Comparison of ENCODE assay signal across 11 cellular contexts in genomic region chr17:37605813-37606505, GRCh38. TPM values are rescaled to one million over a fixed set of nuclear protein-coding genes. Genes with fewer than 3 reads are reported as not detected.
DNase-seq lines count a peak whose midpoint lies in the region; ATAC-seq, FAIRE-seq and TF ChIP-seq lines count a peak whose summit lies in the region.
"Had no signal": no experiment of that assay in that cellular context is flagged by ENCODE, and none has a peak within 500 bp of the region (broad histone marks: within the 10 kb centered on the region; RNA-seq: fewer than 3 reads in every experiment).

No MANE protein-coding gene starts in this region.

- in situ Hi-C loops in K562 (cut with MboI) = no loop called here
- in situ Hi-C loops in gastrocnemius medialis (cut with MboI; ENCODE audit: low sequenced_read_pairs in 4 of 4) = loop anchor here in 1 of 4 donors (25.0 kb wide), 1 partner anchor 1069 kb away; the partner anchor contains the start of genes GGNBP2, MYO19 and PIGW

- intact Hi-C loops in K562 (cut with micrococcal nuclease) = no loop called here
- intact Hi-C loops in gastrocnemius medialis (cut with DNase I; ENCODE audit: low total_unique reads) = no loop called here
- intact Hi-C loops in sciatic nerve (cut with DNase I) = no loop called here

- no peak for TF ChIP-seq POLR2A in Peyer's patch (IDR thresholded peaks at IDR 0.05)
- no peak for TF ChIP-seq POLR2A in K562 (conservative IDR thresholded peaks at IDR 0.05)
- TF ChIP-seq POLR2A in gastrocnemius medialis (IDR thresholded peaks at IDR 0.05) = no peak

- ATAC-seq in SK-N-SH treated with all-trans-retinoic acid at 6 μM for 48 hours (no peak), K562 (no peak), gastrocnemius medialis (no peak), sciatic nerve (no peak), GM18861 (IDR thresholded peaks at IDR 0.05; ENCODE audit: unreplicated experiment) (no peak)
- ATAC-seq in stimulated activated effector memory CD8-positive, alpha-beta T cell treated with anti-CD3 and anti-CD28 coated beads, Interleukin-12 subunit alpha, Interleukin-12 subunit beta, amount 100 ng/mL, for 72 hours = peak; percentile 46

- H3K9ac ChIP-seq in SK-N-SH (no peak overlapping the region), K562 (ENCODE audit: insufficient read depth in 1 of 2, low read depth in 2 of 2, low read length in 2 of 2) (no peak overlapping the region)

- no peaks in the 10 kb centered on the region for H3K9me2 ChIP-seq in SK-N-SH

- peak overlapping the region; percentile 91 for H3K27ac Mint-ChIP-seq in stimulated activated effector memory CD8-positive, alpha-beta T cell treated with anti-CD3 and anti-CD28 coated beads, Interleukin-12 subunit alpha, Interleukin-12 subunit beta, amount 100 ng/mL, for 72 hours
- H3K27ac Mint-ChIP-seq: endodermal cell had no signal

- peaks cover 13% of the 10 kb centered on the region for H3K36me3 Mint-ChIP-seq in stimulated activated effector memory CD8-positive, alpha-beta T cell treated with anti-CD3 and anti-CD28 coated beads, Interleukin-12 subunit alpha, Interleukin-12 subunit beta, amount 100 ng/mL, for 72 hours

- H3K27me3 ChIP-seq in SK-N-SH (ENCODE audit: insufficient read depth) (no peaks in the 10 kb centered on the region), Peyer's patch (no peaks in the 10 kb centered on the region), K562 (ENCODE audit: control insufficient read depth in 2 of 2, insufficient read depth in 2 of 2, low read length in 2 of 2) (no peaks in the 10 kb centered on the region), gastrocnemius medialis (no peaks in the 10 kb centered on the region)

- H3K4me3 ChIP-seq in SK-N-SH (ENCODE audit: low read depth in 2 of 2, low read length in 1 of 2) = no peak overlapping the region
- no peak overlapping the region for H3K4me3 ChIP-seq in Peyer's patch
- no peak overlapping the region for H3K4me3 ChIP-seq in K562
- H3K4me3 ChIP-seq in gastrocnemius medialis = no peak overlapping the region

- no TSS peak for BruUV-seq in K562 (replicated peaks; lab: Mats Ljungman, UMichigan)

- peaks cover 14% of the 10 kb centered on the region for H3F3A ChIP-seq in SK-N-SH (replicated peaks; ENCODE audit: insufficient read depth)

- H3K4me2 ChIP-seq in SK-N-SH (peak overlapping the region; percentile 17; the same call in 1 of the 2 replicates), K562 (ENCODE audit: insufficient read depth, low read length) (no peak overlapping the region; the same call in none of the 2 replicates)

- peaks cover 8 to 35% of the 10 kb centered on the region in 2 experiments for H3K36me3 ChIP-seq in SK-N-SH (replicated peaks in 1 of 2; ENCODE audit: control insufficient read depth in 1 of 2, insufficient read depth in 2 of 2, low read length in 1 of 2)
- H3K36me3 ChIP-seq in Peyer's patch = no peaks in the 10 kb centered on the region
- peaks cover 11% of the 10 kb centered on the region; the same call in 1 of the 3 replicates for H3K36me3 ChIP-seq in K562 (ENCODE audit: control insufficient read depth, insufficient read depth, low read length)
- no peaks in the 10 kb centered on the region for H3K36me3 ChIP-seq in gastrocnemius medialis

- 97% methylated on average over 7 of the region's 7 CpGs for WGBS in SK-N-SH (ENCODE audit: low lambda C conversion rate)
- 74% methylated on average over 7 of the region's 7 CpGs for WGBS in K562 (ENCODE audit: insufficient coverage, low coverage, missing lambda C conversion rate)

- H3K27ac ChIP-seq in SK-N-SH (ENCODE audit: low read depth in 2 of 2, low read length in 1 of 2) (no peak overlapping the region), Peyer's patch (peak overlapping the region; percentile 2 to 95 (median 44)), K562 (ENCODE audit: extremely low read depth, low read depth, low read length) (no peak overlapping the region), gastrocnemius medialis (no peak overlapping the region)

- no peak for TF ChIP-seq EP300 in SK-N-SH (IDR thresholded peaks at IDR 0.05; ENCODE audit: borderline replicate concordance in 1 of 2, low read depth in 1 of 2, low read length in 1 of 2)
- no peak for TF ChIP-seq EP300 in K562 (IDR thresholded peaks at IDR 0.05; ENCODE audit: low read length)

- POLR2A ChIA-PET in SK-N-SH (lab: Yijun Ruan, JAX) (no interaction called here), K562 (lab: Yijun Ruan, JAX) (interaction anchor here (0.6 to 2.1 kb wide), 3 partner anchors 10 to 26 kb away, joined by 3 to 6 read pairs (median 3); no protein-coding TSS in a partner anchor)

- H2AFZ ChIP-seq in SK-N-SH (ENCODE audit: low read depth) (no peak overlapping the region), K562 (ENCODE audit: low read depth, low read length) (no peak overlapping the region)

- TF ChIP-seq CTCF in SK-N-SH (IDR thresholded peaks at IDR 0.05) (no peak), Peyer's patch (IDR thresholded peaks at IDR 0.05) (no peak), K562 (IDR thresholded peaks at IDR 0.05 in 2 of 3, conservative IDR thresholded peaks at IDR 0.05 in 1 of 3; ENCODE audit: insufficient read depth in 2 of 3, low read depth in 1 of 3, low read length in 3 of 3) (no peak), gastrocnemius medialis (IDR thresholded peaks at IDR 0.05 in 4 of 5, conservative IDR thresholded peaks at IDR 0.05 in 1 of 5) (no peak)

- H3K9me3 ChIP-seq in SK-N-SH = no peaks in the 10 kb centered on the region
- no peaks in the 10 kb centered on the region for H3K9me3 ChIP-seq in Peyer's patch
- no peaks in the 10 kb centered on the region for H3K9me3 ChIP-seq in K562 (replicated peaks; ENCODE audit: control insufficient read depth, insufficient read depth, low read depth, low read length)
- H3K9me3 ChIP-seq in gastrocnemius medialis = no peaks in the 10 kb centered on the region

- H4K20me1 ChIP-seq in SK-N-SH (ENCODE audit: insufficient read depth) (no peaks in the 10 kb centered on the region), K562 (replicated peaks; ENCODE audit: control insufficient read depth, insufficient read depth, low read length) (no peaks in the 10 kb centered on the region)

- TF ChIP-seq RAD21 in SK-N-SH (IDR thresholded peaks at IDR 0.05; ENCODE audit: low read length) (no peak), K562 (CRISPR knock-in tag; conservative IDR thresholded peaks at IDR 0.05 in 1 of 2, IDR thresholded peaks at IDR 0.05 in 1 of 2) (no peak)

- peaks cover 0 to 10% of the 10 kb centered on the region in 2 experiments; a peak in 3 of 4 replicates for H3K4me1 ChIP-seq in SK-N-SH (ENCODE audit: control insufficient read depth in 1 of 2, insufficient read depth in 2 of 2, low read depth in 1 of 2, low read length in 1 of 2)
- H3K4me1 ChIP-seq in Peyer's patch = peaks cover 0 to 11% (median 5%) of the 10 kb centered on the region in 4 donors
- peaks cover 2 to 9% of the 10 kb centered on the region in 2 experiments; a peak in 3 of 5 replicates for H3K4me1 ChIP-seq in K562 (replicated peaks in 1 of 2; ENCODE audit: control insufficient read depth in 2 of 2, insufficient read depth in 2 of 2, low read length in 2 of 2)
- H3K4me1 ChIP-seq in gastrocnemius medialis = peaks cover 28 to 30% of the 10 kb centered on the region in 2 donors

- no peaks in the 10 kb centered on the region for H3K9me3 Mint-ChIP-seq in stimulated activated effector memory CD8-positive, alpha-beta T cell treated with anti-CD3 and anti-CD28 coated beads, Interleukin-12 subunit alpha, Interleukin-12 subunit beta, amount 100 ng/mL, for 72 hours

- H3K79me2 ChIP-seq in SK-N-SH (ENCODE audit: insufficient read depth) (peaks cover 81% of the 10 kb centered on the region), K562 (ENCODE audit: control insufficient read depth, insufficient read depth, low read length) (peaks cover 49% of the 10 kb centered on the region)

- DNase-seq in SK-N-SH = no peak
- DNase-seq in Peyer's patch = peak in 2 of 3 donors; percentile 68 to 74
- DNase-seq in K562 (ENCODE audit: extremely low read depth in 1 of 4, low spot score in 3 of 4) = no peak
- DNase-seq in stimulated activated effector memory CD8-positive, alpha-beta T cell treated with anti-CD3 and anti-CD28 coated beads, Interleukin-12 subunit alpha, Interleukin-12 subunit beta, amount 100 ng/mL, for 72 hours (ENCODE audit: low spot score in 2 of 2) = peak in 1 of 2 donors; percentile 59
- no peak for DNase-seq in gastrocnemius medialis
- DNase-seq in sciatic nerve (ENCODE audit: low spot score) = no peak
- DNase-seq: 8988T, endodermal cell, NCI-H1694 had no signal

- H3K4me1 Mint-ChIP-seq in stimulated activated effector memory CD8-positive, alpha-beta T cell treated with anti-CD3 and anti-CD28 coated beads, Interleukin-12 subunit alpha, Interleukin-12 subunit beta, amount 100 ng/mL, for 72 hours = peaks cover 57% of the 10 kb centered on the region
- H3K4me1 Mint-ChIP-seq: endodermal cell had no signal

- no peaks in the 10 kb centered on the region for H3K9me1 ChIP-seq in K562 (ENCODE audit: control insufficient read depth, insufficient read depth, low read length)

- CTCF ChIA-PET in SK-N-SH (lab: Yijun Ruan, JAX) = no interaction called here
- CTCF ChIA-PET in K562 (lab: Yijun Ruan, JAX; ENCODE audit: low intra/inter-chr PET ratio) = no interaction called here

- FAIRE-seq in K562 (lab: Jason Lieb, UNC) = no peak

- H3K4me3 Mint-ChIP-seq in stimulated activated effector memory CD8-positive, alpha-beta T cell treated with anti-CD3 and anti-CD28 coated beads, Interleukin-12 subunit alpha, Interleukin-12 subunit beta, amount 100 ng/mL, for 72 hours = peak overlapping the region; percentile 74
- H3K4me3 Mint-ChIP-seq: endodermal cell had no signal

RNA-seq across cellular contexts. Expression of gene SYNRG, which starts 3.3 kb away (rescaled TPM):
- 8.9 and 12.0 TPM in 2 replicates for polyA plus RNA-seq in SK-N-SH (2012; rRNA removed)
- polyA plus RNA-seq in SK-N-SH (2012; cell fraction: cytosol; rRNA removed) = 10.0 and 10.2 TPM in 2 replicates
- 15.1 and 22.2 TPM in 2 replicates for polyA plus RNA-seq in SK-N-SH (2012; cell fraction: nucleus; rRNA removed)
- total RNA-seq in Peyer's patch = 100 to 1,000 TPM in 1 of 4 donors, 10 to 100 TPM in 3; 42.5 to 102 (median 49.5) TPM
- total RNA-seq in K562 (2011; cell fraction: chromatin; rRNA removed; ENCODE audit: low replicate concordance) = 55.6 and 121 TPM in 2 replicates
- total RNA-seq in K562 (2011; cell fraction: nucleolus; rRNA removed) = 27.5 and 28.2 TPM in 2 replicates
- total RNA-seq in K562 (2011; cell fraction: nucleoplasm; rRNA removed) = 53.9 and 82.8 TPM in 2 replicates
- total RNA-seq in K562 (2014; rRNA removed) = 10.6 and 13.8 TPM in 2 replicates
- 15.1 and 16.9 TPM in 2 replicates for total RNA-seq in K562 (2014; rRNA removed; fragmentation: Illumina TruSeq; extraction: Trizol)
- total RNA-seq in K562 (2015; rRNA removed; fragmentation: Illumina TruSeq; extraction: Trizol) = 17.6 and 19.7 TPM in 2 replicates
- total RNA-seq in K562 (2021) = 27.8 and 28.2 TPM in 2 replicates
- polyA plus RNA-seq in K562 (2011; rRNA removed) = 11.7 and 18.4 TPM in 2 replicates
- 9.0 and 10.7 TPM in 2 replicates for polyA plus RNA-seq in K562 (2011; cell fraction: cytosol; rRNA removed)
- polyA plus RNA-seq in K562 (2011; cell fraction: nucleus; rRNA removed) = 17.1 and 23.3 TPM in 2 replicates
- 15.0 and 16.0 TPM in 2 replicates for polyA plus RNA-seq in K562 (2012)
- 21.8 and 23.4 TPM in 2 replicates for polyA plus RNA-seq in K562 (2014; fragmentation: Illumina TruSeq; extraction: Trizol)
- polyA plus RNA-seq in K562 (2014; fragmentation: Nextera tagmentation; extraction: Ambion mirVana) = 1 to 10 TPM; 2.9 to 4.9 TPM
- polyA plus RNA-seq in K562 (2014; rRNA removed) = 13.4 and 13.6 TPM in 2 replicates
- polyA minus RNA-seq in K562 (2011; rRNA and poly(A)+ RNA removed) = 25.8 and 38.7 TPM in 2 replicates
- polyA minus RNA-seq in K562 (2011; cell fraction: cytosol; rRNA and poly(A)+ RNA removed) = 13.6 and 29.6 TPM in 2 replicates
- polyA minus RNA-seq in K562 (2011; cell fraction: nucleus; rRNA and poly(A)+ RNA removed) = 19.2 and 20.6 TPM in 2 replicates
- total RNA-seq in gastrocnemius medialis = 10 to 100 TPM; 16.0 to 25.0 (median 21.9) TPM
- 49.6 TPM for total RNA-seq in sciatic nerve

RNA-seq across cellular contexts. Expression of gene DDX52, which starts 37.3 kb away (rescaled TPM):
- polyA plus RNA-seq in SK-N-SH (2012; rRNA removed) (7.3 and 9.5 TPM in 2 replicates), K562 (2011; rRNA removed) (11.6 and 22.0 TPM in 2 replicates), K562 (2014; fragmentation: Illumina TruSeq; extraction: Trizol) (38.3 and 50.1 TPM in 2 replicates), K562 (2014; fragmentation: Nextera tagmentation; extraction: Ambion mirVana) (10 to 100 TPM; 30.2 to 34.8 TPM), K562 (2014; rRNA removed) (20.8 and 24.2 TPM in 2 replicates)
- polyA plus RNA-seq in SK-N-SH (2012; cell fraction: cytosol; rRNA removed) = 7.8 and 9.5 TPM in 2 replicates
- polyA plus RNA-seq in SK-N-SH (2012; cell fraction: nucleus; rRNA removed) = 8.8 and 20.1 TPM in 2 replicates
- total RNA-seq in Peyer's patch (10 to 100 TPM; 30.2 to 54.6 (median 43.0) TPM), K562 (2014; rRNA removed) (19.1 and 22.1 TPM in 2 replicates), K562 (2014; rRNA removed; fragmentation: Illumina TruSeq; extraction: Trizol) (50.5 and 59.2 TPM in 2 replicates), K562 (2015; rRNA removed; fragmentation: Illumina TruSeq; extraction: Trizol) (33.3 and 39.5 TPM in 2 replicates), K562 (2021) (37.0 and 37.6 TPM in 2 replicates), gastrocnemius medialis (10 to 100 TPM; 13.1 to 16.9 (median 14.7) TPM), sciatic nerve (17.5 TPM)
- total RNA-seq in K562 (2011; cell fraction: chromatin; rRNA removed; ENCODE audit: low replicate concordance) = 43.4 and 169 TPM in 2 replicates
- 26.5 and 30.1 TPM in 2 replicates for total RNA-seq in K562 (2011; cell fraction: nucleolus; rRNA removed)
- total RNA-seq in K562 (2011; cell fraction: nucleoplasm; rRNA removed) = 63.9 and 100 TPM in 2 replicates
- 7.6 and 13.0 TPM in 2 replicates for polyA plus RNA-seq in K562 (2011; cell fraction: cytosol; rRNA removed)
- polyA plus RNA-seq in K562 (2011; cell fraction: nucleus; rRNA removed) = 17.6 and 28.7 TPM in 2 replicates
- polyA plus RNA-seq in K562 (2012) = 20.0 and 20.6 TPM in 2 replicates
- 25.0 and 39.3 TPM in 2 replicates for polyA minus RNA-seq in K562 (2011; rRNA and poly(A)+ RNA removed)
- polyA minus RNA-seq in K562 (2011; cell fraction: cytosol; rRNA and poly(A)+ RNA removed) = 5.3 and 19.6 TPM in 2 replicates
- 18.3 and 19.4 TPM in 2 replicates for polyA minus RNA-seq in K562 (2011; cell fraction: nucleus; rRNA and poly(A)+ RNA removed)

Comparison
In these comparisons a context has a peak if more than half of its experiments do, and no peak if none do; other contexts are left out.
1. DNase-seq: peak in Peyer's patch (2 of 3); none in SK-N-SH (single experiment), K562 (0 of 4), gastrocnemius medialis (0 of 2) and sciatic nerve (single experiment).
2. H3K27ac ChIP-seq: peak in Peyer's patch (4 of 4); none in SK-N-SH (0 of 2), K562 (single experiment) and gastrocnemius medialis (0 of 4).